12 cellular contexts compared by ENCODE assay signal in the genomic region with DNA sequence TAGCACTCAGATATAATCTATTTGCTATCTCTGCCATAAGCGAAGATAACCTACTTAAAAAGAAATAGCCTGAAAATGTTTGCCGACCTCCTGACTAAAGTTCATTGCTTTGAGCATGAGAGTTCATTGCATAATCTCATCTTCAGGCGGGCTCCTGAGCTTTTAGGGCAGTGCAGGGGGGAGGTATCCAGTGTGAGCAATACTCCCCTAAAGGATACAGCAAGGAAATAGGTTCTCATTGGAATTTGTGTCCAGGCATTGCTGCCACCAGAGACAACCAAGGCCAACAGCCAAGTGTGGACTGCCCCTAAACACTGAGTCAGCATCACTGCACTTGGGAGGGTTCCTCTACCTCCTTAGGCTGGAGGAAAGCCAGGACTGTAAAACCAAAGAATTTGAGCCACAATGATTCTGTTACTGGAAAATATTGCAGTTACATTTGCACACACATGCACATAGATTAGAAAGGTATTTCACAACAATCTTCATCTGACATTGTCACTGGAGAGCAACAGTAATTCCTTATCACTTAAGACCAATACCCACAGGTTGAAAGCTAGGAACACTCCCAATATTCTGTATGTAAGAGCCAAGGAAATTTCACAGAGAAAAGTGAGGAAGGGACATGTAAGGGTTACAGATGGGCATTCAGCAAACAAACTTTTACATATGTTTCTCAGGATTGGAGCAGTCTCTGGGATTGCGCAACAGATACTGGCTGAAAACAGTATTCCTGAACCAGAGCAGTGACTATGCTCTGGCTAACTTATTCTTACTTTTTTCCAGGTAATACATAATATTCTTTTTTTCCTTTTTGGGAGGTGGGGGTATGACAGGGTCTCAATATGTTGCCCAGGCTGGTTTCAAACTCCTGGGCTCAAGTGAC.
A peak's percentile ranks its signal among the peaks of the same experiment; 100 is the strongest.
DNase-seq lines count a peak whose midpoint lies in the region; ATAC-seq and TF ChIP-seq lines count a peak whose summit lies in the region.
"Had no signal": no experiment of that assay in that cellular context is flagged by ENCODE, and none has a peak within 500 bp of the region (broad histone marks: within the 10 kb centered on the region; RNA-seq: fewer than 3 reads in every experiment).

No MANE protein-coding gene starts in this region.

- no peak overlapping the region for H3K4me3 ChIP-seq in SJCRH30
- H3K4me3 ChIP-seq in fibroblast of the aortic adventitia (ENCODE audit: low read depth, low read length): no peak overlapping the region

- TF ChIP-seq CTCF in fibroblast of the aortic adventitia (IDR thresholded peaks at IDR 0.05; ENCODE audit: insufficient read depth, low read length): peak; percentile 51

- H3K27me3 ChIP-seq in SJCRH30: no peaks in the 10 kb centered on the region

- no peak overlapping the region for H3K27ac ChIP-seq in SJCRH30
- H3K27ac ChIP-seq: HL-60 had no signal

- intact Hi-C loops in posterior vena cava (cut with DNase I): loop anchor here in 1 of 2 donors (5.0 kb wide), 1 partner anchor 1471 kb away; no protein-coding TSS in a partner anchor

- no peaks in the 10 kb centered on the region for H3K36me3 ChIP-seq in SJCRH30

- ATAC-seq in HG02588 (IDR thresholded peaks at IDR 0.05; ENCODE audit: unreplicated experiment) (no peak), esophagus mucosa (no peak), HG03025 (IDR thresholded peaks at IDR 0.05; ENCODE audit: low FRiP score, unreplicated experiment) (no peak)

- no peaks in the 10 kb centered on the region for H3K9me3 ChIP-seq in SJCRH30 (replicated peaks)

- no peaks in the 10 kb centered on the region for H3K4me1 ChIP-seq in SJCRH30

- DNase-seq in GM04504 (ENCODE audit: low read depth) (peak; percentile 95), SJCRH30 (peak; percentile 18 to 29), fibroblast of the aortic adventitia (ENCODE audit: low read depth) (peak; percentile 99), posterior vena cava (ENCODE audit: low spot score) (peak; percentile 81), DMS153 treated with DMSO at 0.1 percent for 48 hours (lab: John Stamatoyannopoulos, UW; ENCODE audit: unreplicated experiment) (no peak)
- DNase-seq: activated CD4-positive, CD25-positive, alpha-beta regulatory T cell; GDM1; NCI-H69 had no signal
